ENCODE assay signal across 1 cellular context in the genomic region with DNA sequence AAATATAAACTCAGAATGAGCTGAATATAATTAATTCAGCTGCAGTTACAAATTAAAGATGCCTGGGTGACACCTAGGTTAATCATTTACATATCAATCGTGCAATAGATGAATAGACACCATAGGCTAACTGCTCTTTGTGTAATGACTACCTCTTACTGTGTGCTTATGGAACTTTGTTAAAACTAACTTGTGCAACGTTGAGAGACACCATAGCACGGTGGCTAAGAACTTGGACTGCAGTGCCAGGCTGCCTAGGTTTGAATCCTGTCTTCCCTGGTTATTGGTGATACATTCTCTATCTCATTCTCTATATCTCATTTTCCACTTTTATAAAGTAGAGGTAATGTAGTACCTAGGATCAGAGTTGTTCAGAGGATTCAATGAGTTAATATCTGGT.
TF ChIP-seq lines count a peak whose summit lies in the region.

No MANE protein-coding gene starts in this region.

TF ChIP-seq in liver, 16 proteins besides CTCF, POLR2A, EP300 and RAD21 (continued from another document):
- no peak for TF ChIP-seq REST (IDR thresholded peaks at IDR 0.05)
- TF ChIP-seq YY1 (IDR thresholded peaks at IDR 0.05): no peak
- no peak for TF ChIP-seq HNF4A (conservative IDR thresholded peaks at IDR 0.05)
- TF ChIP-seq ATF3 (IDR thresholded peaks at IDR 0.05): peak; percentile 78
- TF ChIP-seq EGR1 (IDR thresholded peaks at IDR 0.05; ENCODE audit: low read depth in 2 of 2): no peak
- no peak for TF ChIP-seq HNF4G (IDR thresholded peaks at IDR 0.05)
- no peak for TF ChIP-seq TAF1 (conservative IDR thresholded peaks at IDR 0.05)
